8 cellular contexts compared by ENCODE assay signal in genomic region chr10:102503264-102504178, GRCh38. TPM values are rescaled to one million over a fixed set of nuclear protein-coding genes. Genes with fewer than 3 reads are reported as not detected.
DNase-seq lines count a peak whose midpoint lies in the region; ATAC-seq and TF ChIP-seq lines count a peak whose summit lies in the region.

Gene SUFU (plus strand): TSS chr10:102503972. CDS start chr10:102504153, 181 bp downstream.

- peaks cover 0 to 25% (median 9%) of the 10 kb centered on the region in 4 donors for H3K4me1 ChIP-seq in Peyer's patch

- peak within 1 kb of the TSS; percentile 97 to 99 (median 98) for H3K4me3 ChIP-seq in Peyer's patch

- no peaks in the 10 kb centered on the region for H3K9me3 Mint-ChIP-seq in activated T-cell treated with anti-CD3 and anti-CD28 coated beads, Interleukin-2, amount 50 U/mL, for 72 hours
- no peaks in the 10 kb centered on the region for H3K9me3 Mint-ChIP-seq in naive B cell
- no peaks in the 10 kb centered on the region for H3K9me3 Mint-ChIP-seq in stimulated activated memory B cell treated with anti-CD40 and anti-IgM and Interleukin-4, amounts not matched to agents 10 μg/mL and 1 μg/mL and 100 μg/mL, for 72 hours

- H3K27me3 Mint-ChIP-seq in activated T-cell treated with anti-CD3 and anti-CD28 coated beads, Interleukin-2, amount 50 U/mL, for 72 hours (ENCODE audit: low read depth), result no peaks in the 10 kb centered on the region
- H3K27me3 Mint-ChIP-seq in naive B cell, result no peaks in the 10 kb centered on the region
- H3K27me3 Mint-ChIP-seq in stimulated activated memory B cell treated with anti-CD40 and anti-IgM and Interleukin-4, amounts not matched to agents 10 μg/mL and 1 μg/mL and 100 μg/mL, for 72 hours, result no peaks in the 10 kb centered on the region

- DNase-seq in Daoy (ENCODE audit: low read depth) (peak; percentile 96), Peyer's patch (peak; percentile 97 to 100 (median 100)), fibroblast of gingiva (ENCODE audit: low read depth) (peak; percentile 97), naive B cell (peak; percentile 98)
- peak; percentile 99 for DNase-seq in activated T-cell treated with anti-CD3 and anti-CD28 coated beads, Interleukin-2, amount 50 U/mL, for 72 hours

- H3K36me3 ChIP-seq in KOPT-K1 (ENCODE audit: insufficient read depth, low read length), result peaks cover 5% of the 10 kb centered on the region; the same call in 1 of the 2 replicates
- H3K36me3 ChIP-seq in Peyer's patch, result no peaks in the 10 kb centered on the region

- ATAC-seq in GM21786 (IDR thresholded peaks at IDR 0.05; ENCODE audit: unreplicated experiment) (peak; percentile 52), naive B cell (ENCODE audit: low read depth in 2 of 2) (peak; percentile 63 to 67)
- peak; percentile 78 to 79 for ATAC-seq in activated T-cell treated with anti-CD3 and anti-CD28 coated beads, Interleukin-2, amount 50 U/mL, for 72 hours (replicated peaks in 1 of 2)
- peak; percentile 87 for ATAC-seq in stimulated activated memory B cell treated with anti-CD40 and anti-IgM and Interleukin-4, amounts not matched to agents 10 μg/mL and 1 μg/mL and 100 μg/mL, for 72 hours

- TF ChIP-seq POLR2A in Peyer's patch (IDR thresholded peaks at IDR 0.05), result peak; percentile 37 to 73

- H3K4me3 Mint-ChIP-seq in activated T-cell treated with anti-CD3 and anti-CD28 coated beads, Interleukin-2, amount 50 U/mL, for 72 hours, result no peak within 1 kb of the TSS
- H3K4me3 Mint-ChIP-seq in naive B cell, result no peak within 1 kb of the TSS
- H3K4me3 Mint-ChIP-seq in stimulated activated memory B cell treated with anti-CD40 and anti-IgM and Interleukin-4, amounts not matched to agents 10 μg/mL and 1 μg/mL and 100 μg/mL, for 72 hours, result no peak within 1 kb of the TSS

- H3K27ac ChIP-seq in KOPT-K1 (ENCODE audit: low read depth, low read length, poor library complexity, severe bottlenecking) (peak within 1 kb of the TSS; percentile 75), Peyer's patch (peak within 1 kb of the TSS; percentile 92 to 95 (median 94))

- peaks cover 0 to 1% of the 10 kb centered on the region in 2 donors for H3K36me3 Mint-ChIP-seq in activated T-cell treated with anti-CD3 and anti-CD28 coated beads, Interleukin-2, amount 50 U/mL, for 72 hours (ENCODE audit: insufficient read depth in 2 of 2)
- no peaks in the 10 kb centered on the region for H3K36me3 Mint-ChIP-seq in naive B cell
- no peaks in the 10 kb centered on the region for H3K36me3 Mint-ChIP-seq in stimulated activated memory B cell treated with anti-CD40 and anti-IgM and Interleukin-4, amounts not matched to agents 10 μg/mL and 1 μg/mL and 100 μg/mL, for 72 hours

- peak within 1 kb of the TSS; percentile 89 for H3K27ac Mint-ChIP-seq in activated T-cell treated with anti-CD3 and anti-CD28 coated beads, Interleukin-2, amount 50 U/mL, for 72 hours
- peak within 1 kb of the TSS in 5 of 6 donors; percentile 62 to 91 (median 84) for H3K27ac Mint-ChIP-seq in naive B cell
- no peak within 1 kb of the TSS for H3K27ac Mint-ChIP-seq in stimulated activated memory B cell treated with anti-CD40 and anti-IgM and Interleukin-4, amounts not matched to agents 10 μg/mL and 1 μg/mL and 100 μg/mL, for 72 hours

- peaks cover 42% of the 10 kb centered on the region for H3K4me1 Mint-ChIP-seq in activated T-cell treated with anti-CD3 and anti-CD28 coated beads, Interleukin-2, amount 50 U/mL, for 72 hours (ENCODE audit: low read depth)
- H3K4me1 Mint-ChIP-seq in naive B cell, result peaks cover 23 to 42% (median 30%) of the 10 kb centered on the region in 3 donors
- H3K4me1 Mint-ChIP-seq in stimulated activated memory B cell treated with anti-CD40 and anti-IgM and Interleukin-4, amounts not matched to agents 10 μg/mL and 1 μg/mL and 100 μg/mL, for 72 hours, result peaks cover 38% of the 10 kb centered on the region

- H3K27me3 ChIP-seq in Peyer's patch, result no peaks in the 10 kb centered on the region

- H3K9me3 ChIP-seq in KOPT-K1 (ENCODE audit: insufficient read depth, low read length, poor library complexity, severe bottlenecking) (no peaks in the 10 kb centered on the region), Peyer's patch (no peaks in the 10 kb centered on the region)

- peak; percentile 79 to 95 (median 90) for TF ChIP-seq CTCF in Peyer's patch (IDR thresholded peaks at IDR 0.05)

RNA-seq across cellular contexts. Expression of gene SUFU, which starts in this region (rescaled TPM):
- total RNA-seq in Daoy (2014; rRNA removed; shearing (Covaris generic)), result 0.40 and 0.60 TPM in 2 replicates
- total RNA-seq in Peyer's patch, result 10 to 100 TPM in 1 of 4 donors, 1 to 10 TPM in 3; 6.5 to 11.0 (median 9.2) TPM
- total RNA-seq in activated T-cell treated with anti-CD3 and anti-CD28 coated beads, Interleukin-2, amount 50 U/mL, for 72 hours, result 1 to 10 TPM; 9.1 to 9.2 TPM
- polyA plus RNA-seq in naive B cell (ENCODE audit: low read depth in 6 of 6), result 1 to 10 TPM in 5 of 6 donors, under 1 TPM in 1; 0.84 to 7.8 (median 4.0) TPM

Comparison
In these comparisons a context has a peak if more than half of its experiments do, and no peak if none do; other contexts are left out.
1. Peak in every context shown above with its lines: DNase-seq, ATAC-seq, H3K4me3 ChIP-seq and H3K27ac ChIP-seq.
2. Peak in DNase-seq in Daoy; RNA of the gene not detected or under 1 TPM.